ENCODE assay signal across 26 cellular contexts in genomic region chr10:60296073-60296472, GRCh38.
A peak's percentile ranks its signal among the peaks of the same experiment; 100 is the strongest.
DNase-seq lines count a peak whose midpoint lies in the region; ATAC-seq and TF ChIP-seq lines count a peak whose summit lies in the region.
"Had no signal": no experiment of that assay in that cellular context is flagged by ENCODE, and none has a peak within 500 bp of the region (broad histone marks: within the 10 kb centered on the region; RNA-seq: fewer than 3 reads in every experiment).

No MANE protein-coding gene starts in this region.

- no peaks in the 10 kb centered on the region for H3K36me3 Mint-ChIP-seq in CD4-positive, alpha-beta memory T cell
- H3K36me3 Mint-ChIP-seq: CD14-positive monocyte, IgD-negative memory B cell had no signal

- peaks cover 63% of the 10 kb centered on the region for H3K4me1 ChIP-seq in left ventricle myocardium inferior
- no peaks in the 10 kb centered on the region for H3K4me1 ChIP-seq in spleen
- H3K4me1 ChIP-seq in CD4-positive, alpha-beta memory T cell (ENCODE audit: insufficient read depth, low read length) = no peaks in the 10 kb centered on the region

- CTCF ChIA-PET in CD4-positive, alpha-beta memory T cell (lab: Charles Lee; ENCODE audit: partially characterized antibody) = no interaction called here

- H3K9me3 Mint-ChIP-seq in CD4-positive, alpha-beta memory T cell = no peaks in the 10 kb centered on the region
- H3K9me3 Mint-ChIP-seq: IgD-negative memory B cell had no signal

- H3K27ac ChIP-seq in coronary artery (peak overlapping the region; percentile 59 to 76), left ventricle myocardium inferior (replicated peaks) (peak overlapping the region; percentile 88), spleen (peak overlapping the region in 5 of 8 donors; percentile 24 to 66 (median 42))
- H3K27ac ChIP-seq in CD4-positive, alpha-beta memory T cell (ENCODE audit: low read depth, low read length) = no peak overlapping the region
- H3K27ac ChIP-seq: HL-60 had no signal

- no peak overlapping the region for H3K4me3 Mint-ChIP-seq in CD4-positive, alpha-beta memory T cell
- H3K4me3 Mint-ChIP-seq: CD14-positive monocyte, IgD-negative memory B cell had no signal

- H3K4me3 ChIP-seq in coronary artery (peak overlapping the region; percentile 30), left ventricle myocardium inferior (peak overlapping the region; percentile 66), spleen (no peak overlapping the region)
- no peak overlapping the region for H3K4me3 ChIP-seq in CD4-positive, alpha-beta memory T cell (ENCODE audit: low read length in 2 of 2)

- POLR2A ChIA-PET in CD4-positive, alpha-beta memory T cell (lab: Charles Lee; ENCODE audit: partially characterized antibody) = no interaction called here

- H3K9me3 ChIP-seq in left ventricle myocardium inferior (replicated peaks) (no peaks in the 10 kb centered on the region), spleen (no peaks in the 10 kb centered on the region)
- no peaks in the 10 kb centered on the region for H3K9me3 ChIP-seq in CD4-positive, alpha-beta memory T cell (ENCODE audit: control insufficient read depth in 1 of 2, low read length in 2 of 2)
- H3K9me3 ChIP-seq: BE2C had no signal

- intact Hi-C loops in Right ventricle myocardium inferior (cut with DNase I) (loop anchor here (5.0 kb wide), 1 partner anchor 59 kb away; no protein-coding TSS in a partner anchor), left cardiac atrium (cut with DNase I) (no loop called here), left ventricle myocardium inferior (cut with micrococcal nuclease) (no loop called here), spleen (cut with DNase I; ENCODE audit: low total_unique reads) (no loop called here)
- intact Hi-C loops in CD4-positive, alpha-beta memory T cell (cut with micrococcal nuclease) = no loop called here

- no peak for DNase-seq in Right ventricle myocardium inferior (ENCODE audit: missing footprints)
- DNase-seq in left cardiac atrium = no peak
- no peak for DNase-seq in coronary artery (ENCODE audit: low spot score)
- DNase-seq in left ventricle myocardium inferior = no peak
- DNase-seq in spleen = no peak
- no peak for DNase-seq in activated CD4-positive, CD25-positive, alpha-beta regulatory T cell (lab: John Stamatoyannopoulos, UW)
- no peak for DNase-seq in CD4-positive, alpha-beta memory T cell
- DNase-seq: 8988T, ACHN, BE2C, Calu3, DMS79 treated with DMSO at 0.1 percent for 48 hours, GOT3, NCI-H1048, NCI-H1417, NCI-H1694, NCI-H2029 treated with DMSO at 0.1 percent for 48 hours, NCI-H2227 treated with DMSO at 0.1 percent for 48 hours, NCI-H526 treated with DMSO at 0.1 percent for 48 hours, RPMI8226, SHP77 treated with DMSO at 0.1 percent for 48 hours had no signal

- H3K36me3 ChIP-seq in left ventricle myocardium inferior (no peaks in the 10 kb centered on the region), spleen (no peaks in the 10 kb centered on the region)
- H3K36me3 ChIP-seq in CD4-positive, alpha-beta memory T cell (ENCODE audit: insufficient read depth, low read length) = no peaks in the 10 kb centered on the region
- H3K36me3 ChIP-seq: BE2C had no signal

- H3K27me3 ChIP-seq in left ventricle myocardium inferior (ENCODE audit: low read depth) (no peaks in the 10 kb centered on the region), spleen (replicated peaks in 1 of 7) (no peaks in the 10 kb centered on the region)
- no peaks in the 10 kb centered on the region for H3K27me3 ChIP-seq in CD4-positive, alpha-beta memory T cell (ENCODE audit: insufficient read depth, low read length)
- H3K27me3 ChIP-seq: BE2C had no signal

- no peak for TF ChIP-seq CTCF in coronary artery (IDR thresholded peaks at IDR 0.05)
- no peak for TF ChIP-seq CTCF in left ventricle myocardium inferior (IDR thresholded peaks at IDR 0.05; ENCODE audit: borderline replicate concordance)
- no peak for TF ChIP-seq CTCF in spleen (IDR thresholded peaks at IDR 0.05 in 8 of 11, conservative IDR thresholded peaks at IDR 0.05 in 3 of 11)

- no peaks in the 10 kb centered on the region for H3K27me3 Mint-ChIP-seq in CD4-positive, alpha-beta memory T cell
- H3K27me3 Mint-ChIP-seq: IgD-negative memory B cell had no signal

- no peak overlapping the region for H3K27ac Mint-ChIP-seq in CD4-positive, alpha-beta memory T cell
- H3K27ac Mint-ChIP-seq: CD14-positive monocyte, IgD-negative memory B cell had no signal

- ATAC-seq in Right ventricle myocardium inferior (peak; percentile 33), left cardiac atrium (no peak), HG03520 (IDR thresholded peaks at IDR 0.05; ENCODE audit: unreplicated experiment) (no peak)
- ATAC-seq: HCT116 had no signal

- TF ChIP-seq POLR2A in spleen (IDR thresholded peaks at IDR 0.05) = no peak

- 61 to 76% (median 71%) methylated on average over 1 of the region's 1 CpG for WGBS in spleen, 5 donors

- peaks cover 0 to 8% (median 5%) of the 10 kb centered on the region in 4 donors for H3K4me1 Mint-ChIP-seq in CD4-positive, alpha-beta memory T cell
- H3K4me1 Mint-ChIP-seq: CD14-positive monocyte had no signal

Comparison
In these comparisons a context has a peak if more than half of its experiments do, and no peak if none do; other contexts are left out.
1. H3K4me3 ChIP-seq: peak in coronary artery (single experiment) and left ventricle myocardium inferior (single experiment); none in spleen (0 of 8) and CD4-positive, alpha-beta memory T cell (0 of 2).